ENCODE assay signal across 10 cellular contexts in the genomic region with DNA sequence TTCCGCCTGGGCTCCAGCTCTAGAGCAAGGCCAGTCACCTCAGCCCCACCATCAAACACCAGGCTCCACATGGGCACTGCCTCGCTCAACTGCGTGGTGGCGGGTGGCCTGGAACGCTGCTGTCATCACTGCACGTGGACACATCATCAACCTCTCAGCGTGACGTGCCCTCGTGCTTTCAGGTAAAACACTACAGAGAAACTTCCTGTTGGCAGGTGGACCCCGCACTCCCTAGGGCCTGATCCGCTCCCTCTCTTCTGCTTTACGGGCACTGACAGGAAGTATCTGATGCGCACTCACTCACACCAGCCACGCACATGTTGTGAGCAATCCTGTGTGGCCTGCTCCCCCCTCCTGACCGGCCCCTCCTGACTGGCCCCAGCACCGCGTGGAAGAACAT.
DNase-seq lines count a peak whose midpoint lies in the region; ATAC-seq, FAIRE-seq and TF ChIP-seq lines count a peak whose summit lies in the region.
"Had no signal": no experiment of that assay in that cellular context is flagged by ENCODE, and none has a peak within 500 bp of the region (broad histone marks: within the 10 kb centered on the region; RNA-seq: fewer than 3 reads in every experiment).

No MANE protein-coding gene starts in this region.

- no peak overlapping the region for H3K4me2 ChIP-seq in HepG2 (ENCODE audit: low read depth, low read length)
- H3K4me2 ChIP-seq in PC-9, result no peak overlapping the region

- in situ Hi-C loops in HepG2 (cut with HindIII; ENCODE audit: extremely low pct_ligation_motif_present, low pct_unique_long_range_greater_than_20kb), result no loop called here

- FAIRE-seq in HepG2 (lab: Jason Lieb, UNC), result no peak

- peak overlapping the region; percentile 65 for H3K27ac Mint-ChIP-seq in activated CD8-positive, alpha-beta T cell treated with anti-CD3 and anti-CD28 coated beads, Interleukin-2, amount 10 ng/mL, durations not matched to agents 7 days and 5 days

- ATAC-seq in HepG2, result no peak
- no peak for ATAC-seq in right lobe of liver
- peak; percentile 40 for ATAC-seq in activated CD8-positive, alpha-beta T cell treated with anti-CD3 and anti-CD28 coated beads, Interleukin-2, amount 10 ng/mL, durations not matched to agents 7 days and 5 days
- peak; percentile 32 for ATAC-seq in stimulated activated naive CD8-positive, alpha-beta T cell treated with anti-CD3 and anti-CD28 coated beads, Interleukin-15, Interleukin-2, amounts not matched to agents 100 U/mL and 50 U/mL, for 24 hours
- no peak for ATAC-seq in HG02678 (IDR thresholded peaks at IDR 0.05; ENCODE audit: unreplicated experiment)

- peaks cover 71% of the 10 kb centered on the region for H3K4me1 Mint-ChIP-seq in activated CD8-positive, alpha-beta T cell treated with anti-CD3 and anti-CD28 coated beads, Interleukin-2, amount 10 ng/mL, durations not matched to agents 7 days and 5 days (ENCODE audit: low read depth)

- H2AFZ ChIP-seq in HepG2 (ENCODE audit: low read length), result no peak overlapping the region
- H2AFZ ChIP-seq in PC-9, result no peak overlapping the region

- H3K27me3 ChIP-seq in HepG2 (ENCODE audit: control insufficient read depth in 1 of 2, insufficient read depth in 2 of 2, low read length in 2 of 2), result no peaks in the 10 kb centered on the region
- H3K27me3 ChIP-seq in right lobe of liver, result no peaks in the 10 kb centered on the region
- no peaks in the 10 kb centered on the region for H3K27me3 ChIP-seq in iPS-15b (ENCODE audit: control insufficient read depth, insufficient read depth, low read length)
- no peaks in the 10 kb centered on the region for H3K27me3 ChIP-seq in PC-9 (ENCODE audit: insufficient read depth, low read depth)
- H3K27me3 ChIP-seq: suprapubic skin had no signal

- H3K4me3 Mint-ChIP-seq in activated CD8-positive, alpha-beta T cell treated with anti-CD3 and anti-CD28 coated beads, Interleukin-2, amount 10 ng/mL, durations not matched to agents 7 days and 5 days, result peak overlapping the region; percentile 36

- H3K79me2 ChIP-seq in HepG2 (ENCODE audit: insufficient read depth, low read length) (peaks cover 87% of the 10 kb centered on the region), PC-9 (ENCODE audit: low read depth) (peaks cover 88% of the 10 kb centered on the region)

- H3K9me2 ChIP-seq in PC-9 (ENCODE audit: insufficient read depth), result no peaks in the 10 kb centered on the region

- H3K4me3 ChIP-seq in HepG2 (replicated peaks in 1 of 3; ENCODE audit: insufficient read depth in 1 of 3, low read depth in 2 of 3, low read length in 3 of 3) (no peak overlapping the region), right lobe of liver (no peak overlapping the region), iPS-15b (ENCODE audit: low read depth, low read length) (no peak overlapping the region), PC-9 (no peak overlapping the region)
- H3K4me3 ChIP-seq: suprapubic skin had no signal

- intact Hi-C loops in HepG2 (cut with micrococcal nuclease; ENCODE audit: unreplicated experiment) (no loop called here), right lobe of liver (cut with DNase I) (no loop called here), PC-9 (cut with micrococcal nuclease; ENCODE audit: unreplicated experiment) (no loop called here)

- TF ChIP-seq POLR2A in HepG2 (IDR thresholded peaks at IDR 0.05; ENCODE audit: insufficient read depth in 1 of 2, low read depth in 2 of 2, low read length in 2 of 2) (no peak), right lobe of liver (IDR thresholded peaks at IDR 0.05) (no peak)

- H3K9me3 Mint-ChIP-seq in activated CD8-positive, alpha-beta T cell treated with anti-CD3 and anti-CD28 coated beads, Interleukin-2, amount 10 ng/mL, durations not matched to agents 7 days and 5 days (ENCODE audit: insufficient read depth), result no peaks in the 10 kb centered on the region

- no peak for TF ChIP-seq RAD21 in HepG2 (CRISPR knock-in tag; IDR thresholded peaks at IDR 0.05)

- H3F3A ChIP-seq in PC-9 (ENCODE audit: insufficient read depth, low read depth), result peaks cover 39% of the 10 kb centered on the region

- TF ChIP-seq CTCF in HepG2 (CRISPR knock-in tag; IDR thresholded peaks at IDR 0.05), result no peak
- no peak for TF ChIP-seq CTCF in right lobe of liver (IDR thresholded peaks at IDR 0.05)
- TF ChIP-seq CTCF in PC-9 (conservative IDR thresholded peaks at IDR 0.05), result no peak

- H4K20me1 ChIP-seq in HepG2 (ENCODE audit: insufficient read depth, low read length), result peaks cover 84% of the 10 kb centered on the region
- peaks cover 90% of the 10 kb centered on the region for H4K20me1 ChIP-seq in PC-9 (ENCODE audit: insufficient read depth)

- H3K27me3 Mint-ChIP-seq in activated CD8-positive, alpha-beta T cell treated with anti-CD3 and anti-CD28 coated beads, Interleukin-2, amount 10 ng/mL, durations not matched to agents 7 days and 5 days (ENCODE audit: low read depth), result no peaks in the 10 kb centered on the region

- 95% methylated on average over 17 of the region's 17 CpGs for WGBS in HepG2 (ENCODE audit: low lambda C conversion rate)
- 72% methylated on average over 5 of the region's 17 CpGs for WGBS in right lobe of liver (ENCODE audit: insufficient coverage, low coverage, low lambda C conversion rate, missing lambda C conversion rate)

- H3K27ac ChIP-seq in HepG2 (ENCODE audit: extremely low read length, insufficient read depth, low read length) (peak overlapping the region; percentile 24), right lobe of liver (no peak overlapping the region), PC-9 (no peak overlapping the region)
- H3K27ac ChIP-seq: suprapubic skin had no signal

- CTCF ChIA-PET in HepG2 (lab: Yijun Ruan, JAX; ENCODE audit: low intra/inter-chr PET ratio, low total read pairs) (no interaction called here), PC-9 (lab: Charles Lee) (no interaction called here)
- CTCF ChIA-PET in activated CD8-positive, alpha-beta T cell treated with anti-CD3 and anti-CD28 coated beads, Interleukin-2, amount 10 ng/mL, durations not matched to agents 7 days and 5 days (lab: Charles Lee), result no interaction called here

- TF ChIP-seq EP300 in HepG2 (IDR thresholded peaks at IDR 0.05; ENCODE audit: low read depth in 2 of 2, low read length in 2 of 2) (no peak), HepG2 (CRISPR knock-in tag; IDR thresholded peaks at IDR 0.05; ENCODE audit: borderline replicate concordance) (no peak)

- H3K9ac ChIP-seq in HepG2 (ENCODE audit: insufficient read depth, low read depth, low read length), result no peak overlapping the region
- peak overlapping the region; percentile 37 for H3K9ac ChIP-seq in iPS-15b (ENCODE audit: low read depth, low read length)

- POLR2A ChIA-PET in HepG2 (lab: Yijun Ruan, JAX) (no interaction called here), PC-9 (lab: Charles Lee; ENCODE audit: unreplicated experiment) (no interaction called here)
- POLR2A ChIA-PET in activated CD8-positive, alpha-beta T cell treated with anti-CD3 and anti-CD28 coated beads, Interleukin-2, amount 10 ng/mL, durations not matched to agents 7 days and 5 days (lab: Charles Lee), result no interaction called here

- BruUV-seq in HepG2 (replicated peaks; lab: Mats Ljungman, UMichigan) (no TSS peak), PC-9 (replicated peaks; lab: Mats Ljungman, UMichigan) (no TSS peak)

- H3K36me3 ChIP-seq in HepG2 (replicated peaks in 1 of 2; ENCODE audit: control insufficient read depth in 1 of 2, insufficient read depth in 2 of 2, low read length in 2 of 2) (peaks cover 7 to 14% of the 10 kb centered on the region in 2 experiments; a peak in 4 of 5 replicates), right lobe of liver (no peaks in the 10 kb centered on the region), iPS-15b (ENCODE audit: control insufficient read depth, insufficient read depth, low read length) (no peaks in the 10 kb centered on the region), PC-9 (ENCODE audit: low read depth) (no peaks in the 10 kb centered on the region)
- H3K36me3 ChIP-seq: suprapubic skin had no signal

- H3K4me1 ChIP-seq in HepG2 (ENCODE audit: insufficient read depth, low read length), result peaks cover 58% of the 10 kb centered on the region
- peaks cover 0 to 15% (median under 1%) of the 10 kb centered on the region in 4 donors for H3K4me1 ChIP-seq in right lobe of liver
- H3K4me1 ChIP-seq in iPS-15b (ENCODE audit: control insufficient read depth, insufficient read depth, low read length), result peaks cover 23% of the 10 kb centered on the region
- no peaks in the 10 kb centered on the region for H3K4me1 ChIP-seq in PC-9 (replicated peaks; ENCODE audit: insufficient read depth)

- DNase-seq in HepG2 (ENCODE audit: low spot score) (no peak), right lobe of liver (no peak), PC-9 (no peak), amygdala (lab: John Stamatoyannopoulos, UW) (no peak)
- DNase-seq in activated CD8-positive, alpha-beta T cell treated with anti-CD3 and anti-CD28 coated beads, Interleukin-2, amount 10 ng/mL, durations not matched to agents 7 days and 5 days, result peak; percentile 47
- DNase-seq in stimulated activated naive CD8-positive, alpha-beta T cell treated with anti-CD3 and anti-CD28 coated beads, Interleukin-15, Interleukin-2, amounts not matched to agents 100 U/mL and 50 U/mL, for 24 hours, result peak; percentile 37
- DNase-seq: NCI-H2107 had no signal

- H3K9me3 ChIP-seq in HepG2 (ENCODE audit: low read length) (no peaks in the 10 kb centered on the region), right lobe of liver (no peaks in the 10 kb centered on the region), iPS-15b (ENCODE audit: control insufficient read depth, insufficient read depth, low read length) (no peaks in the 10 kb centered on the region), PC-9 (ENCODE audit: insufficient read depth, low read depth) (no peaks in the 10 kb centered on the region)
- H3K9me3 ChIP-seq: suprapubic skin had no signal

- H3K36me3 Mint-ChIP-seq in activated CD8-positive, alpha-beta T cell treated with anti-CD3 and anti-CD28 coated beads, Interleukin-2, amount 10 ng/mL, durations not matched to agents 7 days and 5 days (ENCODE audit: low read depth), result peaks cover 22% of the 10 kb centered on the region

TF ChIP-seq in HepG2, 621 proteins besides CTCF, POLR2A, EP300 and RAD21 (continues in another document):
- TF ChIP-seq ZNF350 (CRISPR knock-in tag; IDR thresholded peaks at IDR 0.05; ENCODE audit: borderline replicate concordance, low read depth) (no peak), ZBTB38 (CRISPR knock-in tag; IDR thresholded peaks at IDR 0.05) (peak; percentile 89; the same call in 1 of the 2 replicates), RBM22 (optimal IDR thresholded peaks at IDR 0.05; ENCODE audit: low read length) (peak; percentile 92), ARID2 (CRISPR knock-in tag; IDR thresholded peaks at IDR 0.05; ENCODE audit: borderline replicate concordance) (no peak)
- TF ChIP-seq, protein P1, sequence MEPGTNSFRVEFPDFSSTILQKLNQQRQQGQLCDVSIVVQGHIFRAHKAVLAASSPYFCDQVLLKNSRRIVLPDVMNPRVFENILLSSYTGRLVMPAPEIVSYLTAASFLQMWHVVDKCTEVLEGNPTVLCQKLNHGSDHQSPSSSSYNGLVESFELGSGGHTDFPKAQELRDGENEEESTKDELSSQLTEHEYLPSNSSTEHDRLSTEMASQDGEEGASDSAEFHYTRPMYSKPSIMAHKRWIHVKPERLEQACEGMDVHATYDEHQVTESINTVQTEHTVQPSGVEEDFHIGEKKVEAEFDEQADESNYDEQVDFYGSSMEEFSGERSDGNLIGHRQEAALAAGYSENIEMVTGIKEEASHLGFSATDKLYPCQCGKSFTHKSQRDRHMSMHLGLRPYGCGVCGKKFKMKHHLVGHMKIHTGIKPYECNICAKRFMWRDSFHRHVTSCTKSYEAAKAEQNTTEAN (CRISPR knock-in tag; conservative IDR thresholded peaks at IDR 0.05), result no peak

Comparison
In these comparisons a context has a peak if more than half of its experiments do, and no peak if none do; other contexts are left out.
1. ATAC-seq: peak in activated CD8-positive, alpha-beta T cell treated with anti-CD3 and anti-CD28 coated beads, Interleukin-2, amount 10 ng/mL, durations not matched to agents 7 days and 5 days (single experiment) and stimulated activated naive CD8-positive, alpha-beta T cell treated with anti-CD3 and anti-CD28 coated beads, Interleukin-15, Interleukin-2, amounts not matched to agents 100 U/mL and 50 U/mL, for 24 hours (single experiment); none in HepG2 (single experiment), right lobe of liver (0 of 4) and HG02678 (single experiment).
2. DNase-seq: peak in activated CD8-positive, alpha-beta T cell treated with anti-CD3 and anti-CD28 coated beads, Interleukin-2, amount 10 ng/mL, durations not matched to agents 7 days and 5 days (single experiment) and stimulated activated naive CD8-positive, alpha-beta T cell treated with anti-CD3 and anti-CD28 coated beads, Interleukin-15, Interleukin-2, amounts not matched to agents 100 U/mL and 50 U/mL, for 24 hours (single experiment); none in HepG2 (single experiment), right lobe of liver (0 of 3), PC-9 (0 of 2) and amygdala (0 of 56).